29 cellular contexts compared by ENCODE assay signal in the genomic region with DNA sequence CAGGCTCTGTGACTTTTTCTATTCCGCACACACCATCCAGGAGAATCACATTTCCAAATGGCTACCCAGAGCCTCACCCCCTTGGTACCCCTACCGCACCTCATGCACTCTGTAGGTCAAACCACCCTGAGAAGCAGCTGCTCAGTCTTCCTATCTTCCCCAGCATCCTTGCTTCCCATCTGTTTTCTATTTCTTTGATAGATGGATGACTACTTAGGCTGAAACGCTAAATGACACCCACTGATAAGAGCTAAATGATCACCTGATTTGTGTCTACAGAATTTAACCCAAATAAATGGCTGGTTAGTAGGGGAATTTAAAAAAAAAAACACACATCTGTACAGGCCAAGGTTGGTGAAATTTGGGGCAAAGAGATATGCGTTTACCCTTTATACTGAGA.
"Had no signal": no experiment of that assay in that cellular context is flagged by ENCODE, and none has a peak within 500 bp of the region (broad histone marks: within the 10 kb centered on the region; RNA-seq: fewer than 3 reads in every experiment).

No MANE protein-coding gene starts in this region.

- H3K4me3 ChIP-seq: neural progenitor cell, ovary, psoas muscle, right lobe of liver, sigmoid colon, thoracic aorta, thyroid gland, tibial nerve, upper lobe of left lung, vagina had no signal

- H3K9me3 Mint-ChIP-seq: stimulated activated naive B cell treated with anti-CD40 and anti-IgM and Interleukin-4, amounts not matched to agents 10 μg/mL and 1 μg/mL and 100 μg/mL, for 72 hours had no signal

- H3K9ac ChIP-seq: neural progenitor cell, parathyroid adenoma had no signal

- H2AFZ ChIP-seq: neural progenitor cell, parathyroid adenoma had no signal

- ATAC-seq: naive thymus-derived CD4-positive, alpha-beta T cell; natural killer cell; psoas muscle; right cardiac atrium; right lobe of liver; stimulated activated effector memory CD8-positive, alpha-beta T cell treated with anti-CD3 and anti-CD28 coated beads, Interleukin-12 subunit alpha, Interleukin-12 subunit beta, amount 100 ng/mL, for 72 hours; stimulated activated naive B cell treated with anti-CD40 and anti-IgM and Interleukin-4, amounts not matched to agents 10 μg/mL and 1 μg/mL and 100 μg/mL, for 72 hours; stimulated activated naive CD8-positive, alpha-beta T cell treated with anti-CD3 and anti-CD28 coated beads, Interleukin-15, amount 100 ng/mL, for 72 hours; stimulated activated naive CD8-positive, alpha-beta T cell treated with anti-CD3 and anti-CD28 coated beads, Interleukin-15, Interleukin-2, amounts not matched to agents 100 U/mL and 50 U/mL, for 24 hours had no signal

- H3K27me3 ChIP-seq: neural progenitor cell, ovary, right lobe of liver, sigmoid colon, thyroid gland, tibial nerve, upper lobe of left lung, vagina had no signal

- H3K4me3 Mint-ChIP-seq: naive thymus-derived CD4-positive, alpha-beta T cell; natural killer cell; nephron; neural progenitor cell; stimulated activated effector memory CD8-positive, alpha-beta T cell treated with anti-CD3 and anti-CD28 coated beads, Interleukin-12 subunit alpha, Interleukin-12 subunit beta, amount 100 ng/mL, for 72 hours; stimulated activated naive B cell treated with anti-CD40 and anti-IgM and Interleukin-4, amounts not matched to agents 10 μg/mL and 1 μg/mL and 100 μg/mL, for 72 hours; stimulated activated naive CD8-positive, alpha-beta T cell treated with anti-CD3 and anti-CD28 coated beads, Interleukin-15, amount 100 ng/mL, for 72 hours had no signal

- H3K4me2 ChIP-seq: neural progenitor cell had no signal

- H3K9me3 ChIP-seq: ovary, psoas muscle, right lobe of liver, thoracic aorta, thyroid gland, upper lobe of left lung, vagina had no signal

- H3K79me2 ChIP-seq: parathyroid adenoma had no signal

- H3K27ac ChIP-seq: neural progenitor cell, ovary, parathyroid adenoma, psoas muscle, right lobe of liver, sigmoid colon, thoracic aorta, thyroid gland, tibial nerve, upper lobe of left lung, vagina had no signal

- H3K27ac Mint-ChIP-seq: naive thymus-derived CD4-positive, alpha-beta T cell; natural killer cell; nephron; neural progenitor cell; progenitor cell of endocrine pancreas; stimulated activated effector memory CD8-positive, alpha-beta T cell treated with anti-CD3 and anti-CD28 coated beads, Interleukin-12 subunit alpha, Interleukin-12 subunit beta, amount 100 ng/mL, for 72 hours; stimulated activated naive B cell treated with anti-CD40 and anti-IgM and Interleukin-4, amounts not matched to agents 10 μg/mL and 1 μg/mL and 100 μg/mL, for 72 hours; stimulated activated naive CD8-positive, alpha-beta T cell treated with anti-CD3 and anti-CD28 coated beads, Interleukin-15, amount 100 ng/mL, for 72 hours had no signal

- H3K36me3 ChIP-seq: neural progenitor cell, ovary, right lobe of liver, sigmoid colon, thoracic aorta, thyroid gland had no signal

- H3K27me3 Mint-ChIP-seq: naive thymus-derived CD4-positive, alpha-beta T cell; progenitor cell of endocrine pancreas; stimulated activated naive B cell treated with anti-CD40 and anti-IgM and Interleukin-4, amounts not matched to agents 10 μg/mL and 1 μg/mL and 100 μg/mL, for 72 hours; stimulated activated naive CD8-positive, alpha-beta T cell treated with anti-CD3 and anti-CD28 coated beads, Interleukin-15, amount 100 ng/mL, for 72 hours had no signal

- H3K36me3 Mint-ChIP-seq: natural killer cell; stimulated activated effector memory CD8-positive, alpha-beta T cell treated with anti-CD3 and anti-CD28 coated beads, Interleukin-12 subunit alpha, Interleukin-12 subunit beta, amount 100 ng/mL, for 72 hours had no signal

- DNase-seq: naive thymus-derived CD4-positive, alpha-beta T cell; natural killer cell; occipital lobe; ovary; posterior cingulate gyrus; psoas muscle; right cardiac atrium; right lobe of liver; sigmoid colon; small intestine; stimulated activated CD4-positive, alpha-beta T cell treated with anti-CD3 and anti-CD28 coated beads, Interleukin-15, amount 100 ng/mL, for 24 hours; stimulated activated CD4-positive, alpha-beta T cell treated with anti-CD3 and anti-CD28 coated beads, Interleukin-2, amount 100 ng/mL, for 24 hours; stimulated activated CD4-positive, alpha-beta T cell treated with anti-CD3 and anti-CD28 coated beads, Interleukin-2, amount 100 ng/mL, for 48 hours; stimulated activated CD4-positive, alpha-beta T cell treated with anti-CD3 and anti-CD28 coated beads, Interleukin-4, amount 100 ng/mL, for 24 hours; stimulated activated naive B cell treated with anti-CD40 and anti-IgM and Interleukin-4, amounts not matched to agents 10 μg/mL and 1 μg/mL and 100 μg/mL, for 72 hours; stimulated activated naive CD8-positive, alpha-beta T cell treated with anti-CD3 and anti-CD28 coated beads, Interleukin-15, amount 100 ng/mL, for 72 hours; stimulated activated naive CD8-positive, alpha-beta T cell treated with anti-CD3 and anti-CD28 coated beads, Interleukin-15, Interleukin-2, amounts not matched to agents 100 U/mL and 50 U/mL, for 24 hours; substantia nigra; thyroid gland; trophoblast cell; upper lobe of left lung had no signal

- H3K4me1 ChIP-seq: neural progenitor cell, psoas muscle, sigmoid colon, thyroid gland, tibial nerve, upper lobe of left lung, vagina had no signal

- H3K4me1 Mint-ChIP-seq: nephron; neural progenitor cell; stimulated activated naive CD8-positive, alpha-beta T cell treated with anti-CD3 and anti-CD28 coated beads, Interleukin-15, amount 100 ng/mL, for 72 hours had no signal
